ENCODE assay signal across 6 cellular contexts in the genomic region with DNA sequence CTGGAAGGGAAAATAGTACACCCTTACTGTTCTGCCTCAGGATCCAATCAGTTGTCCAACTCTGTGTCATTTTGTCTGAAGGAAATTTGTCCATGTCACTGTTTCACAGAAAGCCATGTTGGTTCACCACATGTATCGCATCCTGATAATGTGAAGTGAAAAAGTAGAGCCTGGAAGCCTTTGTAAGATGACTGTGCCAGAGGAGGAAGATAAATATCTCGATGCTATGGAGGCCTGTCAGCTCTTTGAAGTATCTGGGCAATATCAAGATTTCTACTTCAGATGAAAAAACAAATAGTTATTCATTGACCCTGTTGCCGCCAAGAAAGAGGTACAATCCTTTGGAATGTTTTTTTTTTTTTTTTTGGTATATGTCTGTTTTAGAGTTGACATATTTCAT.
"Had no signal": no experiment of that assay in that cellular context is flagged by ENCODE, and none has a peak within 500 bp of the region (broad histone marks: within the 10 kb centered on the region; RNA-seq: fewer than 3 reads in every experiment).

No MANE protein-coding gene starts in this region.

- H3K27me3 Mint-ChIP-seq: IgD-negative memory B cell had no signal

- H3K9me3 ChIP-seq: HAP-1 had no signal

- H3K4me1 Mint-ChIP-seq: IgD-negative memory B cell had no signal

- ATAC-seq: HCT116 had no signal

- H3K27ac Mint-ChIP-seq: HFFc6, IgD-negative memory B cell had no signal

- H3K4me3 Mint-ChIP-seq: HFFc6, IgD-negative memory B cell had no signal

- H2AFZ ChIP-seq: GM23248 had no signal

- H3K4me3 ChIP-seq: GM23248, HAP-1 had no signal

- H3K36me3 Mint-ChIP-seq: IgD-negative memory B cell had no signal

- H3K9ac ChIP-seq: GM23248 had no signal

- DNase-seq: GM23248, HFFc6, KBM-7 had no signal

- H3K36me3 ChIP-seq: HAP-1 had no signal

- H3K27ac ChIP-seq: GM23248 had no signal
